29 cellular contexts compared by ENCODE assay signal in genomic region chr11:128380280-128380604, GRCh38.
DNase-seq lines count a peak whose midpoint lies in the region; ATAC-seq and TF ChIP-seq lines count a peak whose summit lies in the region.
"Had no signal": no experiment of that assay in that cellular context is flagged by ENCODE, and none has a peak within 500 bp of the region (broad histone marks: within the 10 kb centered on the region; RNA-seq: fewer than 3 reads in every experiment).

No MANE protein-coding gene starts in this region.

- peaks cover 4% of the 10 kb centered on the region for H3K9me3 ChIP-seq in CD4-positive, alpha-beta T cell (ENCODE audit: control insufficient read depth, low read length)
- H3K9me3 ChIP-seq in lower lobe of right lung = peaks cover 8% of the 10 kb centered on the region
- H3K9me3 ChIP-seq: mucosa of descending colon had no signal

- H3K36me3 Mint-ChIP-seq in T-helper 2 cell treated with Interferon-gamma antibody and Interleukin-4, amounts not matched to agents 5 μg/mL and 100 μg/mL, for 36 hours (ENCODE audit: low read depth) = peaks cover 10% of the 10 kb centered on the region
- peaks cover 4% of the 10 kb centered on the region for H3K36me3 Mint-ChIP-seq in CD4-positive, alpha-beta T cell (ENCODE audit: low read depth)
- no peaks in the 10 kb centered on the region for H3K36me3 Mint-ChIP-seq in chondrocyte (ENCODE audit: low read depth)

- H3K27me3 Mint-ChIP-seq in T-helper 2 cell treated with Interferon-gamma antibody and Interleukin-4, amounts not matched to agents 5 μg/mL and 100 μg/mL, for 36 hours (ENCODE audit: low read depth) = no peaks in the 10 kb centered on the region
- H3K27me3 Mint-ChIP-seq in CD4-positive, alpha-beta T cell = no peaks in the 10 kb centered on the region
- H3K27me3 Mint-ChIP-seq in chondrocyte (ENCODE audit: low read depth) = no peaks in the 10 kb centered on the region
- H3K27me3 Mint-ChIP-seq: activated CD4-positive, alpha-beta T cell treated with anti-CD3 and anti-CD28 coated beads, Interleukin-2, amount 10 ng/mL, durations not matched to agents 7 days and 5 days; CD8-positive, alpha-beta memory T cell had no signal

- no peak overlapping the region for H3K27ac ChIP-seq in CD4-positive, alpha-beta T cell (ENCODE audit: low read depth, low read length)
- no peak overlapping the region for H3K27ac ChIP-seq in lower lobe of right lung
- H3K27ac ChIP-seq: coronary artery, esophagus muscularis mucosa, KMS-11, RWPE1, SK-N-MC, transverse colon had no signal

- no peak overlapping the region for H3K4me3 ChIP-seq in lower lobe of right lung
- H3K4me3 ChIP-seq: A549, coronary artery, esophagus muscularis mucosa, lung, mucosa of descending colon, SK-N-MC, transverse colon had no signal

- POLR2A ChIA-PET in CD4-positive, alpha-beta T cell (lab: Charles Lee) = no interaction called here

- no peaks in the 10 kb centered on the region for H3K4me1 ChIP-seq in lower lobe of right lung
- H3K4me1 ChIP-seq: A549, esophagus muscularis mucosa, transverse colon had no signal

- peaks cover 31% of the 10 kb centered on the region for H3K9me3 Mint-ChIP-seq in T-helper 2 cell treated with Interferon-gamma antibody and Interleukin-4, amounts not matched to agents 5 μg/mL and 100 μg/mL, for 36 hours
- peaks cover 7% of the 10 kb centered on the region for H3K9me3 Mint-ChIP-seq in CD4-positive, alpha-beta T cell
- H3K9me3 Mint-ChIP-seq in chondrocyte (ENCODE audit: low read depth) = peaks cover 10% of the 10 kb centered on the region

- CTCF ChIA-PET in CD4-positive, alpha-beta T cell (lab: Charles Lee) = interaction anchor here (1.1 to 1.8 kb wide), 7 partner anchors 25 to 90 kb away, joined by 3 to 5 read pairs (median 4); no protein-coding TSS in a partner anchor

- ATAC-seq in CD4-positive, alpha-beta T cell (ENCODE audit: poor library complexity) = no peak
- ATAC-seq in lower lobe of right lung (no peak), HG03442 (IDR thresholded peaks at IDR 0.05; ENCODE audit: unreplicated experiment) (no peak), HG03097 (IDR thresholded peaks at IDR 0.05; ENCODE audit: low FRiP score, unreplicated experiment) (no peak)
- ATAC-seq: A549, mucosa of descending colon had no signal

- H3K27me3 ChIP-seq in CD4-positive, alpha-beta T cell (ENCODE audit: control insufficient read depth, insufficient read depth, low read length) = no peaks in the 10 kb centered on the region
- no peaks in the 10 kb centered on the region for H3K27me3 ChIP-seq in lower lobe of right lung (ENCODE audit: low read depth)
- H3K27me3 ChIP-seq: esophagus muscularis mucosa, transverse colon had no signal

- no peaks in the 10 kb centered on the region for H3K36me3 ChIP-seq in lower lobe of right lung
- H3K36me3 ChIP-seq: esophagus muscularis mucosa, transverse colon had no signal

- H3K27ac Mint-ChIP-seq in T-helper 2 cell treated with Interferon-gamma antibody and Interleukin-4, amounts not matched to agents 5 μg/mL and 100 μg/mL, for 36 hours = peak overlapping the region; percentile 34
- H3K27ac Mint-ChIP-seq in CD4-positive, alpha-beta T cell = peak overlapping the region; percentile 47
- peak overlapping the region; percentile 45 for H3K27ac Mint-ChIP-seq in chondrocyte (ENCODE audit: unreplicated experiment)
- H3K27ac Mint-ChIP-seq: nephron had no signal

- DNase-seq in T-helper 2 cell treated with Interferon-gamma antibody and Interleukin-4, amounts not matched to agents 5 μg/mL and 100 μg/mL, for 36 hours (ENCODE audit: low spot score) = no peak
- DNase-seq in T-helper 2 cell (no peak), SW480 (ENCODE audit: low spot score) (peak; percentile 72), chondrocyte (ENCODE audit: low spot score) (no peak), lower lobe of right lung (no peak)
- no peak for DNase-seq in CD4-positive, alpha-beta T cell
- DNase-seq: AML-193; DMS 273 treated with DMSO at 0.1 percent for 48 hours; kidney glomerular epithelial cell; mucosa of descending colon; MV-4-11; NCI-H146; NCI-H446 treated with DMSO at 0.1 percent for 48 hours; small intestine; stimulated activated CD8-positive, alpha-beta memory T cell treated with anti-CD3 and anti-CD28 coated beads, Interleukin-4, amount 100 ng/mL, for 48 hours; T-helper 9 cell; transverse colon had no signal

- no peak overlapping the region for H3K4me3 Mint-ChIP-seq in T-helper 2 cell treated with Interferon-gamma antibody and Interleukin-4, amounts not matched to agents 5 μg/mL and 100 μg/mL, for 36 hours
- no peak overlapping the region for H3K4me3 Mint-ChIP-seq in CD4-positive, alpha-beta T cell
- no peak overlapping the region for H3K4me3 Mint-ChIP-seq in chondrocyte (ENCODE audit: unreplicated experiment)
- H3K4me3 Mint-ChIP-seq: activated CD4-positive, alpha-beta T cell treated with anti-CD3 and anti-CD28 coated beads, Interleukin-2, amount 10 ng/mL, durations not matched to agents 7 days and 5 days; CD8-positive, alpha-beta memory T cell; nephron had no signal

- H3K4me1 Mint-ChIP-seq in T-helper 2 cell treated with Interferon-gamma antibody and Interleukin-4, amounts not matched to agents 5 μg/mL and 100 μg/mL, for 36 hours (ENCODE audit: low read depth) = peaks cover 31% of the 10 kb centered on the region
- peaks cover 58% of the 10 kb centered on the region for H3K4me1 Mint-ChIP-seq in CD4-positive, alpha-beta T cell (ENCODE audit: low read depth)
- peaks cover 9% of the 10 kb centered on the region for H3K4me1 Mint-ChIP-seq in chondrocyte (ENCODE audit: low read depth)
- H3K4me1 Mint-ChIP-seq: nephron had no signal

- no peak for TF ChIP-seq CTCF in CD4-positive, alpha-beta T cell (IDR thresholded peaks at IDR 0.05)
- TF ChIP-seq CTCF in chondrocyte (IDR thresholded peaks at IDR 0.05) = no peak
- TF ChIP-seq CTCF in lower lobe of right lung (IDR thresholded peaks at IDR 0.05) = no peak

- intact Hi-C loops in CD4-positive, alpha-beta T cell (cut with DNase I, micrococcal nuclease) = loop anchor here in 1 of 2 experiments (2.0 kb wide), 1 partner anchor 55 kb away; no protein-coding TSS in a partner anchor
- intact Hi-C loops in lower lobe of right lung (cut with DNase I) = no loop called here
